In the genomic region with DNA sequence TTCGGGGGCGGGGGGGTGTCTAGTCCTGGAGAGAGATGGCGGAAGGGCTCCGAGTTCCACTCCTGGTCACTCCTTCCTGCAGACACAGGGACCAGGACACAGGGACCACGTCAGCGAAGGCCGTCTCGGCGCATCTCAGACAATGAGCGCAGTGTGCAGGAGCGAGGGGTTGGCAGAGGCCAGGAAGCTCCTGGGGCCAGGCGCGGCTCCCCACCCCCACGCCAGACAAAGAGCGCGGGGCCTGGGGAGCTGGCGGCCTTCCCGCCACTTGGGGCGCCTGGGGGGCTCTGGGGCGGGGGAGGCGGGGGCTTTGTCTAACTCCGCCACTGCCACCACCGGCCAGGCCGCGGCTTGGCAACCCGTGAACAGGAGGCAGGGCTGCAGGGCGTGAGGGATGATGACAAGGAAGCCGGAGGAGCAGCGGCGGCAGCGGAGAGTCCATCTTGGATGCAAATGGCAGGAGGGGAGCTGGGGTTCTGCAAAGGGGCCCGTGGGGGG, we compare ENCODE assay signal across 8 cellular contexts. TPM values are rescaled to one million over a fixed set of nuclear protein-coding genes. Genes with fewer than 3 reads are reported as not detected.
DNase-seq lines count a peak whose midpoint lies in the region; ATAC-seq, FAIRE-seq and TF ChIP-seq lines count a peak whose summit lies in the region.

No MANE protein-coding gene starts in this region.

- dilution Hi-C loops in keratinocyte (cut with MboI; ENCODE audit: extremely low pct_ligation_motif_present, low sequenced_read_pairs): no loop called here

- TF ChIP-seq CTCF in coronary artery (IDR thresholded peaks at IDR 0.05) (no peak), keratinocyte (optimal IDR thresholded peaks at IDR 0.05 in 1 of 3, IDR thresholded peaks at IDR 0.05 in 1 of 3, conservative IDR thresholded peaks at IDR 0.05 in 1 of 3; ENCODE audit: extremely low read depth in 1 of 3, insufficient read depth in 2 of 3, low read length in 3 of 3) (no peak)

- H4K20me1 ChIP-seq in GM23248 (ENCODE audit: insufficient read depth): no peaks in the 10 kb centered on the region
- peaks cover 7% of the 10 kb centered on the region for H4K20me1 ChIP-seq in keratinocyte (ENCODE audit: control insufficient read depth, extremely low read depth, insufficient read depth, low read length)

- H3K27me3 ChIP-seq in GM23248 (replicated peaks; ENCODE audit: insufficient read depth) (no peaks in the 10 kb centered on the region), keratinocyte (ENCODE audit: control insufficient read depth, extremely low read depth, insufficient read depth, low read length) (no peaks in the 10 kb centered on the region), skeletal muscle tissue (ENCODE audit: control insufficient read depth in 3 of 3, insufficient read depth in 3 of 3, low read length in 3 of 3) (no peaks in the 10 kb centered on the region)

- peak; percentile 92 for DNase-seq in Ammon's horn (ENCODE audit: low spot score)
- DNase-seq in GM23248: peak; percentile 89
- peak; percentile 16 for DNase-seq in T-helper 9 cell
- DNase-seq in coronary artery (ENCODE audit: low spot score): peak; percentile 86
- no peak for DNase-seq in keratinocyte (ENCODE audit: low read depth, low spot score)

- 2 to 3% methylated on average over 22 to 32 of the region's 32 CpGs for WGBS in GM23248 (ENCODE audit: low coverage in 1 of 2, low lambda C conversion rate in 2 of 2, missing lambda C conversion rate in 2 of 2), 2 experiments

- H3K9me2 ChIP-seq in GM23248 (ENCODE audit: insufficient read depth): no peaks in the 10 kb centered on the region

- peaks cover 11% of the 10 kb centered on the region; the same call in 1 of the 2 replicates for H3K4me1 ChIP-seq in GM23248 (ENCODE audit: insufficient read depth)
- peaks cover 11% of the 10 kb centered on the region for H3K4me1 ChIP-seq in keratinocyte (ENCODE audit: control insufficient read depth, extremely low read depth, insufficient read depth, low read length)
- H3K4me1 ChIP-seq in skeletal muscle tissue (ENCODE audit: control insufficient read depth in 3 of 3, insufficient read depth in 3 of 3, low read length in 3 of 3): peaks cover 30 to 38% (median 32%) of the 10 kb centered on the region in 3 donors

- no peak for ATAC-seq in GM18517 (IDR thresholded peaks at IDR 0.05; ENCODE audit: unreplicated experiment)
- ATAC-seq in GM19467 (IDR thresholded peaks at IDR 0.05; ENCODE audit: unreplicated experiment): no peak

- H3K9me1 ChIP-seq in keratinocyte (ENCODE audit: control insufficient read depth, extremely low read depth, insufficient read depth, low read length): no peaks in the 10 kb centered on the region

- H3K9me3 ChIP-seq in GM23248 (ENCODE audit: low read depth) (no peaks in the 10 kb centered on the region), keratinocyte (ENCODE audit: control insufficient read depth, low read depth, low read length) (no peaks in the 10 kb centered on the region), skeletal muscle tissue (ENCODE audit: control insufficient read depth in 3 of 3, low read length in 3 of 3) (no peaks in the 10 kb centered on the region)

- H3K27ac ChIP-seq in GM23248 (peak overlapping the region; percentile 91), coronary artery (peak overlapping the region; percentile 82 to 95), keratinocyte (ENCODE audit: control insufficient read depth, insufficient read depth, low read length) (no peak overlapping the region), skeletal muscle tissue (ENCODE audit: low read depth, low read length) (peak overlapping the region; percentile 70)

- H3K4me2 ChIP-seq in GM23248 (ENCODE audit: unreplicated experiment) (peak overlapping the region; percentile 100), keratinocyte (ENCODE audit: control insufficient read depth, extremely low read depth, insufficient read depth, low read depth, low read length) (peak overlapping the region; percentile 94)

- no peaks in the 10 kb centered on the region for H3K36me3 ChIP-seq in GM23248 (ENCODE audit: low read depth)
- H3K36me3 ChIP-seq in keratinocyte (ENCODE audit: control insufficient read depth in 2 of 2, extremely low read depth in 1 of 2, insufficient read depth in 2 of 2, low read length in 2 of 2): peaks cover 20% of the 10 kb centered on the region in 2 experiments
- H3K36me3 ChIP-seq in skeletal muscle tissue (ENCODE audit: control insufficient read depth in 3 of 3, insufficient read depth in 3 of 3, low read length in 3 of 3): peaks cover 5 to 9% (median 6%) of the 10 kb centered on the region in 3 donors

- no peak for FAIRE-seq in keratinocyte (lab: Jason Lieb, UNC)

- H3K4me3 ChIP-seq in GM23248: peak overlapping the region; percentile 99
- H3K4me3 ChIP-seq in coronary artery: peak overlapping the region; percentile 80
- H3K4me3 ChIP-seq in keratinocyte (ENCODE audit: control insufficient read depth in 2 of 3, extremely low read depth in 1 of 3, insufficient read depth in 2 of 3, low read depth in 1 of 3, low read length in 3 of 3): peak overlapping the region; percentile 86 to 94 (median 89)
- peak overlapping the region; percentile 59 to 72 (median 71) for H3K4me3 ChIP-seq in skeletal muscle tissue (ENCODE audit: low read length in 3 of 3)

- no peaks in the 10 kb centered on the region for H3F3A ChIP-seq in GM23248 (ENCODE audit: insufficient read depth)

- H2AFZ ChIP-seq in GM23248 (peak overlapping the region; percentile 78), keratinocyte (ENCODE audit: control insufficient read depth, low read length) (no peak overlapping the region)

- H3K9ac ChIP-seq in GM23248 (peak overlapping the region; percentile 99), keratinocyte (ENCODE audit: control insufficient read depth, extremely low read depth, insufficient read depth, low read length) (peak overlapping the region; percentile 71), skeletal muscle tissue (ENCODE audit: low read depth in 1 of 3, low read length in 3 of 3) (peak overlapping the region in 2 of 3 donors; percentile 75 to 76)

- in situ Hi-C loops in GM23248 (cut with MboI): no loop called here

- H3K79me2 ChIP-seq in GM23248 (ENCODE audit: insufficient read depth): peaks cover 70% of the 10 kb centered on the region
- peaks cover 54% of the 10 kb centered on the region for H3K79me2 ChIP-seq in keratinocyte (ENCODE audit: control insufficient read depth, insufficient read depth, low read length)

RNA-seq across cellular contexts. Expression of a gene that starts 2.2 kb away (rescaled TPM):
- total RNA-seq in GM23248 (2014; rRNA removed; shearing (Covaris generic)): 425 and 481 TPM in 2 replicates
- polyA plus RNA-seq in GM23248 (2016; fragmentation: Nextera tagmentation; extraction: Ambion mirVana) (91.0 and 95.0 TPM in 2 replicates), keratinocyte (174 to 294 TPM (median 210 TPM) in 3 replicates)
- 30.4 TPM for polyA plus RNA-seq in keratinocyte (2011; ENCODE audit: low read depth)
- 206 and 358 TPM in 2 replicates for polyA plus RNA-seq in keratinocyte (2011; cell fraction: cytosol; rRNA removed)
- polyA plus RNA-seq in keratinocyte (2011; cell fraction: nucleus; rRNA removed): 41.7 and 63.8 TPM in 2 replicates
- 57.8 and 153 TPM in 2 replicates for polyA plus RNA-seq in keratinocyte (2012; ENCODE audit: low replicate concordance)
- 95.1 to 122 TPM (median 95.3 TPM) in 3 replicates for polyA minus RNA-seq in keratinocyte
- polyA minus RNA-seq in keratinocyte (2011; cell fraction: cytosol; rRNA and poly(A)+ RNA removed): 136 TPM
- polyA minus RNA-seq in keratinocyte (2011; cell fraction: nucleus; rRNA and poly(A)+ RNA removed): 20.0 and 26.1 TPM in 2 replicates
- 76.2 TPM for total RNA-seq in skeletal muscle tissue

RNA-seq across cellular contexts. Expression of a gene that starts 36.2 kb away (rescaled TPM):
- 3.7 and 7.5 TPM in 2 replicates for total RNA-seq in GM23248 (2014; rRNA removed; shearing (Covaris generic))
- polyA plus RNA-seq in GM23248 (2016; fragmentation: Nextera tagmentation; extraction: Ambion mirVana): 21.3 and 22.9 TPM in 2 replicates
- polyA plus RNA-seq in keratinocyte: 6.9 to 12.3 TPM (median 8.5 TPM) in 3 replicates
- polyA plus RNA-seq in keratinocyte (2011; ENCODE audit: low read depth): 16.4 TPM
- 6.4 and 7.6 TPM in 2 replicates for polyA plus RNA-seq in keratinocyte (2011; cell fraction: cytosol; rRNA removed)
- 7.9 and 8.6 TPM in 2 replicates for polyA plus RNA-seq in keratinocyte (2011; cell fraction: nucleus; rRNA removed)
- 8.7 and 13.4 TPM in 2 replicates for polyA plus RNA-seq in keratinocyte (2012; ENCODE audit: low replicate concordance)
- polyA minus RNA-seq in keratinocyte: 8.6 to 12.4 TPM (median 10.5 TPM) in 3 replicates
- polyA minus RNA-seq in keratinocyte (2011; cell fraction: cytosol; rRNA and poly(A)+ RNA removed): 8.4 TPM
- polyA minus RNA-seq in keratinocyte (2011; cell fraction: nucleus; rRNA and poly(A)+ RNA removed): 7.4 and 8.8 TPM in 2 replicates
- total RNA-seq in skeletal muscle tissue: 12.0 TPM

RNA-seq across cellular contexts. Expression of a gene that starts 36.5 kb away (rescaled TPM):
- 26.6 and 51.6 TPM in 2 replicates for total RNA-seq in GM23248 (2014; rRNA removed; shearing (Covaris generic))
- 11.3 and 18.0 TPM in 2 replicates for polyA plus RNA-seq in GM23248 (2016; fragmentation: Nextera tagmentation; extraction: Ambion mirVana)
- 4.7 to 10.7 TPM (median 6.7 TPM) in 3 replicates for polyA plus RNA-seq in keratinocyte
- 4.4 TPM for polyA plus RNA-seq in keratinocyte (2011; ENCODE audit: low read depth)
- 3.6 and 6.4 TPM in 2 replicates for polyA plus RNA-seq in keratinocyte (2011; cell fraction: cytosol; rRNA removed)
- 11.8 and 14.3 TPM in 2 replicates for polyA plus RNA-seq in keratinocyte (2011; cell fraction: nucleus; rRNA removed)
- polyA plus RNA-seq in keratinocyte (2012; ENCODE audit: low replicate concordance): 3.0 and 7.4 TPM in 2 replicates
- polyA minus RNA-seq in keratinocyte: 4.3 to 20.2 TPM (median 5.9 TPM) in 3 replicates
- polyA minus RNA-seq in keratinocyte (2011; cell fraction: cytosol; rRNA and poly(A)+ RNA removed): 8.4 TPM
- polyA minus RNA-seq in keratinocyte (2011; cell fraction: nucleus; rRNA and poly(A)+ RNA removed): 10.1 and 18.2 TPM in 2 replicates
- total RNA-seq in skeletal muscle tissue: 44.9 TPM
